In the genomic region with DNA sequence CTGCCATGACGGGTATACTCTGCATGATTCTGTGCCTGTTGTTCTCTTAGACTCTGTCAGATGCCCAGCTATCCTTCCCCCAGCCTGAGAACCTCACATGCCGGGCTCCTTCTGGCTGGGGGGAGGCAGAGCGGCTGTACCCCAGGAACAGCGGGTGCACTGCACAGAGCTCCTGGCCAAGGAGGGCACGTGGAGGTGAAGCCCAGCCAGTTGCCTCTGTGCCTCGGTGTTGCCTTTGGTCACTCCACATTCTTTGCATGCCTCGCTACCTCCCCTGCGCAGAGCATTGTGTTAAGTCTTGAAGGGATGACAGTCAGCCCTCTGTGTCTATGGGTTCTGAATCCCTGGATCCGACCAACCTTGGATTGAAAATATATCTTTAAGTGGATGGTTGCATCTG, we compare ENCODE assay signal across 14 cellular contexts.
"Had no signal": no experiment of that assay in that cellular context is flagged by ENCODE, and none has a peak within 500 bp of the region (broad histone marks: within the 10 kb centered on the region; RNA-seq: fewer than 3 reads in every experiment).

No MANE protein-coding gene starts in this region.

- H3K36me3 ChIP-seq: right lobe of liver, tibial artery had no signal

- H3K4me1 ChIP-seq: parathyroid adenoma, right lobe of liver, tibial artery had no signal

- H3K9ac ChIP-seq: parathyroid adenoma had no signal

- H3K9me3 ChIP-seq: esophagus muscularis mucosa, right lobe of liver, tibial artery had no signal

- H3K27ac ChIP-seq: esophagus muscularis mucosa, parathyroid adenoma, right lobe of liver, skin epidermis, tibial artery, VCaP had no signal

- H3K79me2 ChIP-seq: parathyroid adenoma had no signal

- H3K27me3 ChIP-seq: esophagus muscularis mucosa, right lobe of liver, tibial artery had no signal

- ATAC-seq: right lobe of liver; stimulated activated effector memory CD8-positive, alpha-beta T cell treated with anti-CD3 and anti-CD28 coated beads, Interleukin-12 subunit alpha, Interleukin-12 subunit beta, amount 100 ng/mL, for 72 hours; stimulated activated naive CD8-positive, alpha-beta T cell treated with anti-CD3 and anti-CD28 coated beads, Interleukin-15, amount 100 ng/mL, for 72 hours had no signal

- H3K4me3 ChIP-seq: esophagus muscularis mucosa, right lobe of liver, skin epidermis, tibial artery had no signal

- DNase-seq: activated naive CD4-positive, alpha-beta T cell treated with Interleukin-2 at 50 U/mL for 16 hours; activated naive CD8-positive, alpha-beta T cell treated with anti-CD3 and anti-CD28 coated beads for 36 hours; activated T-cell treated with anti-CD3 and anti-CD28 coated beads, Interleukin-2, amount 50 U/mL, for 1 hour; effector memory CD4-positive, alpha-beta T cell; nucleus accumbens; right lobe of liver; stimulated activated CD4-positive, alpha-beta T cell treated with anti-CD3 and anti-CD28 coated beads, Interleukin-2, amount 100 ng/mL, for 24 hours; stimulated activated naive CD8-positive, alpha-beta T cell treated with anti-CD3 and anti-CD28 coated beads, Interleukin-15, amount 100 ng/mL, for 72 hours; tibial artery had no signal
